ENCODE assay signal across 8 cellular contexts in the genomic region with DNA sequence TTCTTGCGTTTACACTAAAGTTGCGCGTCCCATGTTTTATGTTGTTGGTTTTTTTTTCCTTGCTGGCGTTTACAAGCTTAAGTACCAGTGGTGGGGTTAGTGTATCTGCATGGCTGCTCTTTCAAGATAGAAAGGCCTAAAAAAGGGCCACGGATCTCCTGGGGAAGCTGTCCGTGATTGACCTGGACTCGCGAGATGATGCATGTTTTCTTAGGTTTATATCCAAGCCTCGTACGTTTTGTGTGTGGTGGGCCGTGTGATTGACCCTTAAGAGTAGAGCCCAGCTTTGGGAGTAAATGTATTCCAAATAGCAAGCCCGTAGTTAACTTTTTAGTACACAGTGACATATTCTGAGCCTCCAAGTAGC. TPM values are rescaled to one million over a fixed set of nuclear protein-coding genes. Genes with fewer than 3 reads are reported as not detected.
A peak's percentile ranks its signal among the peaks of the same experiment; 100 is the strongest.
DNase-seq lines count a peak whose midpoint lies in the region; ATAC-seq and TF ChIP-seq lines count a peak whose summit lies in the region.
"Not testable (repeated sequence)": the region's sequence is repeated elsewhere in the genome, so short reads cannot be mapped to it uniquely, and the experiment has no call there.

No MANE protein-coding gene starts in this region.

- H3K27me3 Mint-ChIP-seq in activated T-cell treated with anti-CD3 and anti-CD28 coated beads, Interleukin-2, amount 50 U/mL, for 72 hours (ENCODE audit: low read depth); endodermal cell (ENCODE audit: insufficient read depth): not testable (repeated sequence)

- H3K4me3 ChIP-seq in A673 (ENCODE audit: low read depth, low read length, poor library complexity, severe bottlenecking) (peak overlapping the region; percentile 82), NB4 (ENCODE audit: low read depth, low read length) (peak overlapping the region; percentile 98), endodermal cell (ENCODE audit: low read length) (peak overlapping the region; percentile 98), psoas muscle (peak overlapping the region; percentile 88)

- not testable (repeated sequence) for TF ChIP-seq CTCF in A673 (conservative IDR thresholded peaks at IDR 0.05; ENCODE audit: low read depth, low read length); NB4 (IDR thresholded peaks at IDR 0.05; ENCODE audit: low read depth, low read length); endodermal cell (conservative IDR thresholded peaks at IDR 0.05); psoas muscle (IDR thresholded peaks at IDR 0.05)

- CTCF ChIA-PET in A673 (lab: Charles Lee): not testable (repeated sequence)

- not testable (repeated sequence) for H3K4me1 ChIP-seq in A673 (ENCODE audit: insufficient read depth, low read length, poor library complexity, severe bottlenecking); endodermal cell (ENCODE audit: control insufficient read depth, insufficient read depth, low read length)
- H3K4me1 ChIP-seq in psoas muscle: peaks cover 18% of the 10 kb centered on the region

- not testable (repeated sequence) for H3K36me3 ChIP-seq in A673 (ENCODE audit: insufficient read depth, low read length, poor library complexity, severe bottlenecking); endodermal cell (ENCODE audit: control insufficient read depth, insufficient read depth, low read length)
- peaks cover 0 to 24% of the 10 kb centered on the region in 2 donors for H3K36me3 ChIP-seq in psoas muscle (ENCODE audit: insufficient read depth in 1 of 2, low read depth in 1 of 2)

- H3K9me3 ChIP-seq in A673 (ENCODE audit: low read depth, low read length, poor library complexity, severe bottlenecking); endodermal cell (ENCODE audit: control insufficient read depth, low read length); psoas muscle: not testable (repeated sequence)

- H3K27me3 ChIP-seq in A673 (replicated peaks; ENCODE audit: insufficient read depth, low read depth, low read length, poor library complexity); endodermal cell (ENCODE audit: control insufficient read depth, insufficient read depth, low read length, poor library complexity, severe bottlenecking); psoas muscle (ENCODE audit: insufficient read depth in 3 of 3, low read length in 2 of 3): not testable (repeated sequence)

- H3K9me3 Mint-ChIP-seq in activated T-cell treated with anti-CD3 and anti-CD28 coated beads, Interleukin-2, amount 50 U/mL, for 72 hours; endodermal cell: not testable (repeated sequence)

- not testable (repeated sequence) for TF ChIP-seq POLR2A in NB4 (IDR thresholded peaks at IDR 0.05; ENCODE audit: extremely low read depth, insufficient read length)

- intact Hi-C loops in A673 (cut with micrococcal nuclease; ENCODE audit: unreplicated experiment); psoas muscle (cut with DNase I): not testable (repeated sequence)

- WGBS in endodermal cell (ENCODE audit: insufficient coverage in 1 of 2, insufficient read length in 1 of 2), 2 experiments: 0% methylated on average over 1 to 12 of the region's 12 CpGs
- WGBS in psoas muscle, 3 donors: 0% methylated on average over 12 of the region's 12 CpGs

- ATAC-seq in GM18909 (IDR thresholded peaks at IDR 0.05; ENCODE audit: poor library complexity, unreplicated experiment): peak; percentile 16
- ATAC-seq in HG02885 (IDR thresholded peaks at IDR 0.05; ENCODE audit: poor library complexity, unreplicated experiment): peak; percentile 9
- peak; percentile 16 to 18 for ATAC-seq in activated T-cell treated with anti-CD3 and anti-CD28 coated beads, Interleukin-2, amount 50 U/mL, for 72 hours (replicated peaks in 1 of 2)
- ATAC-seq in psoas muscle: peak in 2 of 4 donors; percentile 21 to 29

- H3K27ac ChIP-seq in A673 (ENCODE audit: low read depth, low read length, poor library complexity, severe bottlenecking) (peak overlapping the region; percentile 82), endodermal cell (ENCODE audit: low read depth, low read length) (peak overlapping the region; percentile 44), psoas muscle (peak overlapping the region; percentile 86)

- H3K36me3 Mint-ChIP-seq in activated T-cell treated with anti-CD3 and anti-CD28 coated beads, Interleukin-2, amount 50 U/mL, for 72 hours (ENCODE audit: insufficient read depth in 2 of 2): peaks cover 8 to 15% of the 10 kb centered on the region in 2 donors
- peaks cover 16% of the 10 kb centered on the region for H3K36me3 Mint-ChIP-seq in endodermal cell (ENCODE audit: low read depth)

- TSS peak; percentile 71 for BruUV-seq in A673 (replicated peaks; lab: Mats Ljungman, UMichigan)

- POLR2A ChIA-PET in A673 (lab: Charles Lee; ENCODE audit: low non-redundant PET): not testable (repeated sequence)

- H3K4me3 Mint-ChIP-seq in activated T-cell treated with anti-CD3 and anti-CD28 coated beads, Interleukin-2, amount 50 U/mL, for 72 hours: peak overlapping the region; percentile 99
- peak overlapping the region; percentile 98 for H3K4me3 Mint-ChIP-seq in endodermal cell

- not testable (repeated sequence) for DNase-seq in A673 (ENCODE audit: low spot score); activated T-cell treated with anti-CD3 and anti-CD28 coated beads, Interleukin-2, amount 50 U/mL, for 72 hours; endodermal cell; psoas muscle
- DNase-seq in NB4 (ENCODE audit: low read depth) (peak; percentile 28), left kidney (ENCODE audit: low read depth, low spot score) (peak; percentile 10)

- H3K27ac Mint-ChIP-seq in activated T-cell treated with anti-CD3 and anti-CD28 coated beads, Interleukin-2, amount 50 U/mL, for 72 hours: peak overlapping the region; percentile 96
- peak overlapping the region; percentile 99 for H3K27ac Mint-ChIP-seq in endodermal cell

- H3K9ac ChIP-seq in endodermal cell (ENCODE audit: extremely low read depth, low read length, poor library complexity, severe bottlenecking): peak overlapping the region; percentile 94

- peaks cover 23% of the 10 kb centered on the region for H3K4me1 Mint-ChIP-seq in activated T-cell treated with anti-CD3 and anti-CD28 coated beads, Interleukin-2, amount 50 U/mL, for 72 hours (ENCODE audit: low read depth)
- peaks cover 18% of the 10 kb centered on the region for H3K4me1 Mint-ChIP-seq in endodermal cell

RNA-seq across cellular contexts. Expression of gene TIMM23B, which starts 0.5 kb away (rescaled TPM):
- total RNA-seq in A673 (2021) (20.6 and 21.5 TPM in 2 replicates), endodermal cell (10 to 100 TPM; 18.0 to 22.3 TPM), psoas muscle (10 to 100 TPM; 15.2 to 40.0 (median 21.0) TPM)
- total RNA-seq in activated T-cell treated with anti-CD3 and anti-CD28 coated beads, Interleukin-2, amount 50 U/mL, for 72 hours: 10 to 100 TPM; 18.3 to 23.3 TPM
- 13.9 TPM for polyA plus RNA-seq in endodermal cell (2013, experiment 1 of 2)
- 13.9 TPM for polyA plus RNA-seq in endodermal cell (2013, experiment 2 of 2)
- polyA plus RNA-seq in psoas muscle: 10 to 100 TPM; 15.7 to 26.9 (median 18.1) TPM

RNA-seq across cellular contexts. Expression of gene PARG, which starts 0.5 kb away (rescaled TPM):
- 42.4 and 44.8 TPM in 2 replicates for total RNA-seq in A673 (2021)
- total RNA-seq in activated T-cell treated with anti-CD3 and anti-CD28 coated beads, Interleukin-2, amount 50 U/mL, for 72 hours: 10 to 100 TPM; 32.1 to 33.4 TPM
- total RNA-seq in endodermal cell: 10 to 100 TPM; 66.3 to 67.4 TPM
- 29.3 TPM for polyA plus RNA-seq in endodermal cell (2013, experiment 1 of 2)
- polyA plus RNA-seq in endodermal cell (2013, experiment 2 of 2): 28.3 TPM
- total RNA-seq in psoas muscle: 10 to 100 TPM; 13.3 to 21.7 (median 19.6) TPM
- polyA plus RNA-seq in psoas muscle: 10 to 100 TPM in 2 of 3 donors, 1 to 10 TPM in 1; 7.0 to 24.4 (median 10.1) TPM

RNA-seq across cellular contexts. Expression of gene AGAP6, which starts 45.9 kb away (rescaled TPM):
- total RNA-seq in A673 (2021) (16.7 and 17.7 TPM in 2 replicates), endodermal cell (10 to 100 TPM; 15.9 to 18.0 TPM), psoas muscle (1 to 10 TPM; 4.4 to 7.1 (median 5.8) TPM)
- total RNA-seq in activated T-cell treated with anti-CD3 and anti-CD28 coated beads, Interleukin-2, amount 50 U/mL, for 72 hours: 10 to 100 TPM; 18.4 to 21.9 TPM
- 18.3 TPM for polyA plus RNA-seq in endodermal cell (2013, experiment 1 of 2)
- polyA plus RNA-seq in endodermal cell (2013, experiment 2 of 2): 16.9 TPM
- 1 to 10 TPM; 5.2 to 6.4 (median 5.8) TPM for polyA plus RNA-seq in psoas muscle
